22 cellular contexts compared by ENCODE assay signal in genomic region chr3:140955645-140956044, GRCh38.
"Had no signal": no experiment of that assay in that cellular context is flagged by ENCODE, and none has a peak within 500 bp of the region (broad histone marks: within the 10 kb centered on the region; RNA-seq: fewer than 3 reads in every experiment).

No MANE protein-coding gene starts in this region.

- ATAC-seq: activated CD8-positive, alpha-beta T cell treated with anti-CD3 and anti-CD28 coated beads, Interleukin-2, amount 10 ng/mL, durations not matched to agents 7 days and 5 days; body of pancreas; left lobe of liver; natural killer cell treated with Interleukin-12 subunit alpha and Interleukin-12 subunit beta and Interleukin-15 and Interleukin-18, amount 100 ng/mL, for 72 hours; T-cell had no signal

- DNase-seq: activated CD4-positive, alpha-beta T cell treated with anti-CD3 and anti-CD28 coated beads for 1 hour; activated CD4-positive, alpha-beta T cell treated with anti-CD3 and anti-CD28 coated beads, Interleukin-2, amount 50 U/mL, for 1 hour; activated CD8-positive, alpha-beta T cell treated with anti-CD3 and anti-CD28 coated beads, Interleukin-2, amount 10 ng/mL, durations not matched to agents 7 days and 5 days; activated gamma-delta T cell treated with Interleukin-2 at 50 U/mL for 16 hours; activated T-cell treated with anti-CD3 and anti-CD28 coated beads, Interleukin-2, amount 50 U/mL, for 1 hour; anterior cingulate cortex; body of pancreas; caudate nucleus; effector CD4-positive, alpha-beta T cell; kidney; pancreas; spleen; stimulated activated CD4-positive, alpha-beta T cell treated with anti-CD3 and anti-CD28 coated beads, Interleukin-4, amount 100 ng/mL, for 1 hour; stimulated activated naive CD4-positive, alpha-beta T cell treated with Interleukin-2 at 50 U/mL for 16 hours; T-cell; upper lobe of left lung; WERI-Rb-1 had no signal

- H3K27me3 ChIP-seq: body of pancreas, neutrophil, pancreas, spleen, upper lobe of left lung had no signal

- FAIRE-seq: endometrium, kidney, pancreas had no signal

- H3K4me3 ChIP-seq: body of pancreas, pancreas, spleen, thoracic aorta, upper lobe of left lung had no signal

- H3K9me3 ChIP-seq: neutrophil, pancreas, spleen, thoracic aorta, upper lobe of left lung had no signal

- H3K27ac ChIP-seq: body of pancreas, neutrophil, spleen, thoracic aorta, WERI-Rb-1 had no signal
